24 cellular contexts compared by ENCODE assay signal in genomic region chr11:12402691-12403120, GRCh38. TPM values are rescaled to one million over a fixed set of nuclear protein-coding genes. Genes with fewer than 3 reads are reported as not detected.
DNase-seq lines count a peak whose midpoint lies in the region; ATAC-seq, FAIRE-seq and TF ChIP-seq lines count a peak whose summit lies in the region.
"Had no signal": no experiment of that assay in that cellular context is flagged by ENCODE, and none has a peak within 500 bp of the region (broad histone marks: within the 10 kb centered on the region; RNA-seq: fewer than 3 reads in every experiment).

No MANE protein-coding gene starts in this region.

- no peak overlapping the region for H3K4me3 Mint-ChIP-seq in osteocyte (ENCODE audit: unreplicated experiment)
- H3K4me3 Mint-ChIP-seq: T-helper 17 cell had no signal

- no peak overlapping the region for H3K4me3 ChIP-seq in choroid plexus epithelial cell (ENCODE audit: low read depth, low read length)
- H3K4me3 ChIP-seq in heart right ventricle = no peak overlapping the region
- H3K4me3 ChIP-seq in uterus = no peak overlapping the region
- H3K4me3 ChIP-seq: GM12878, right lobe of liver had no signal

- H3K9me3 ChIP-seq in heart right ventricle (peaks cover 0 to 8% (median 0%) of the 10 kb centered on the region in 11 donors), uterus (no peaks in the 10 kb centered on the region)
- H3K9me3 ChIP-seq: BE2C, neutrophil, right lobe of liver had no signal

- H3K36me3 Mint-ChIP-seq in osteocyte (ENCODE audit: unreplicated experiment) = peaks cover 2% of the 10 kb centered on the region

- H3K27ac ChIP-seq in heart right ventricle (peak overlapping the region in 6 of 10 donors; percentile 6 to 40 (median 22)), uterus (peak overlapping the region; percentile 93 to 96)
- H3K27ac ChIP-seq: neutrophil had no signal

- no peaks in the 10 kb centered on the region for H3K27me3 ChIP-seq in heart right ventricle
- no peaks in the 10 kb centered on the region for H3K27me3 ChIP-seq in uterus
- H3K27me3 ChIP-seq: BE2C, right lobe of liver had no signal

- 50 to 53% methylated on average over 8 of the region's 8 CpGs for WGBS in heart right ventricle, 2 donors

- ATAC-seq in heart right ventricle = peak in 1 of 8 donors; percentile 30
- ATAC-seq: activated CD4-positive, CD25-positive, alpha-beta regulatory T cell treated with anti-CD3 and anti-CD28 coated beads, Interleukin-2, amount 50 U/mL, for 24 hours; GM12878; T-helper 17 cell had no signal

- peak; percentile 44 for DNase-seq in choroid plexus epithelial cell (ENCODE audit: low read depth)
- DNase-seq in heart right ventricle = no peak
- DNase-seq in osteocyte (ENCODE audit: extremely low spot score, unreplicated experiment) = no peak
- no peak for DNase-seq in uterus
- DNase-seq in H54 (ENCODE audit: insufficient read length, low spot score) = no peak
- no peak for DNase-seq in NCI-H345 treated with DMSO at 0.1 percent for 48 hours (lab: John Stamatoyannopoulos, UW; ENCODE audit: unreplicated experiment)
- DNase-seq in T-helper 9 cell = no peak
- DNase-seq: BE2C, cerebellar nuclear complex, head of caudate nucleus, MV-4-11, NCI-H2029, NCI-H526, right lobe of liver, SHP77 treated with DMSO at 0.1 percent for 48 hours, substantia nigra, T-helper 17 cell had no signal

- TF ChIP-seq CTCF in choroid plexus epithelial cell (conservative IDR thresholded peaks at IDR 0.05; ENCODE audit: low read depth, low read length) = no peak
- no peak for TF ChIP-seq CTCF in heart right ventricle (IDR thresholded peaks at IDR 0.05)
- no peak for TF ChIP-seq CTCF in osteocyte (IDR thresholded peaks at IDR 0.05)
- no peak for TF ChIP-seq CTCF in uterus (IDR thresholded peaks at IDR 0.05)

- H3K4me1 ChIP-seq in heart right ventricle = peaks cover 0 to 80% (median 47%) of the 10 kb centered on the region in 9 donors
- H3K4me1 ChIP-seq in uterus = peaks cover 17 to 24% of the 10 kb centered on the region in 2 donors
- H3K4me1 ChIP-seq: BE2C had no signal

- H3K27ac Mint-ChIP-seq in osteocyte (ENCODE audit: unreplicated experiment) = peak overlapping the region; percentile 78
- H3K27ac Mint-ChIP-seq: T-helper 17 cell had no signal

- no peaks in the 10 kb centered on the region for H3K9me3 Mint-ChIP-seq in osteocyte (ENCODE audit: unreplicated experiment)

- peaks cover 69% of the 10 kb centered on the region for H3K4me1 Mint-ChIP-seq in osteocyte (ENCODE audit: unreplicated experiment)

- H3K27me3 Mint-ChIP-seq in osteocyte (ENCODE audit: unreplicated experiment) = no peaks in the 10 kb centered on the region

- TF ChIP-seq POLR2A in uterus (IDR thresholded peaks at IDR 0.05) (no peak), H54 (IDR thresholded peaks at IDR 0.05; ENCODE audit: low read depth, low read length) (no peak)

- intact Hi-C loops in heart right ventricle (cut with DNase I) = loop anchor here in 2 of 10 donors (5.0 to 10.0 kb wide), 2 partner anchors 70 to 492 kb away; no protein-coding TSS in a partner anchor
- intact Hi-C loops in uterus (cut with DNase I; ENCODE audit: low total_unique reads) = no loop called here

- H3K36me3 ChIP-seq in heart right ventricle = no peaks in the 10 kb centered on the region
- H3K36me3 ChIP-seq in uterus = no peaks in the 10 kb centered on the region
- H3K36me3 ChIP-seq: BE2C, neutrophil, right lobe of liver had no signal

- FAIRE-seq in H54 (lab: Jason Lieb, UNC) = no peak
- FAIRE-seq: D721Med, endothelial cell of umbilical vein, G401.6, GM12878, keratinocyte had no signal

RNA-seq across cellular contexts. Expression of gene PARVA, which starts 25.3 kb away (rescaled TPM):
- 10 to 100 TPM; 57.7 to 84.8 (median 68.6) TPM for total RNA-seq in heart right ventricle
- polyA plus RNA-seq in heart right ventricle = 10 to 100 TPM; 20.1 to 33.6 TPM
- total RNA-seq in osteocyte = 144 and 148 TPM in 2 replicates
- 100 to 1,000 TPM in 1 of 4 donors, 10 to 100 TPM in 3; 52.9 to 188 (median 66.5) TPM for total RNA-seq in uterus
